ENCODE assay signal across 18 cellular contexts in genomic region chr1:44345187-44345775, GRCh38.
"Had no signal": no experiment of that assay in that cellular context is flagged by ENCODE, and none has a peak within 500 bp of the region (broad histone marks: within the 10 kb centered on the region; RNA-seq: fewer than 3 reads in every experiment).

No MANE protein-coding gene starts in this region.

- H3K4me3 Mint-ChIP-seq: immature natural killer cell, mesothelial cell of epicardium had no signal

- H3K9me3 Mint-ChIP-seq: immature natural killer cell, mesothelial cell of epicardium had no signal

- H3K27ac Mint-ChIP-seq: immature natural killer cell, mesothelial cell of epicardium, progenitor cell of endocrine pancreas had no signal

- H3K27ac ChIP-seq: lower lobe of right lung, vagina had no signal

- H3K4me3 ChIP-seq: coronary artery, lower lobe of right lung, skin epidermis, vagina had no signal

- H3K36me3 Mint-ChIP-seq: immature natural killer cell had no signal

- H3K27me3 ChIP-seq: vagina had no signal

- H3K27me3 Mint-ChIP-seq: progenitor cell of endocrine pancreas had no signal

- H3K9me3 ChIP-seq: lower lobe of right lung, vagina had no signal

- H3K36me3 ChIP-seq: lower lobe of right lung, vagina had no signal

- ATAC-seq: left cardiac atrium; lower lobe of right lung; right cardiac atrium; stimulated activated naive CD8-positive, alpha-beta T cell treated with anti-CD3 and anti-CD28 coated beads, Interleukin-15, Interleukin-2, amounts not matched to agents 100 U/mL and 50 U/mL, for 24 hours had no signal

- DNase-seq: activated CD4-positive, alpha-beta T cell treated with anti-CD3 and anti-CD28 coated beads, Interleukin-2, amount 50 U/mL, for 4 hours; activated CD4-positive, CD25-positive, alpha-beta regulatory T cell treated with anti-CD3 and anti-CD28 coated beads, Interleukin-2, amount 50 U/mL, for 72 hours; activated naive CD4-positive, alpha-beta T cell treated with Interleukin-2 at 50 U/mL for 16 hours; activated T-cell treated with anti-CD3 and anti-CD28 coated beads for 4 hours; central memory CD4-positive, alpha-beta T cell; effector CD8-positive, alpha-beta T cell; foreskin melanocyte; immature natural killer cell; left cardiac atrium; lower lobe of right lung; right cardiac atrium; stimulated activated CD4-positive, alpha-beta T cell treated with anti-CD3 and anti-CD28 coated beads, Interleukin-4, amount 100 ng/mL, for 24 hours; stimulated activated naive CD8-positive, alpha-beta T cell treated with anti-CD3 and anti-CD28 coated beads, Interleukin-15, Interleukin-2, amounts not matched to agents 100 U/mL and 50 U/mL, for 24 hours had no signal
